30 cellular contexts compared by ENCODE assay signal in genomic region chr7:97454636-97455035, GRCh38.
"Had no signal": no experiment of that assay in that cellular context is flagged by ENCODE, and none has a peak within 500 bp of the region (broad histone marks: within the 10 kb centered on the region; RNA-seq: fewer than 3 reads in every experiment).

No MANE protein-coding gene starts in this region.

- H3K27me3 ChIP-seq: body of pancreas, esophagus muscularis mucosa, foreskin keratinocyte, gastrocnemius medialis had no signal

- H3K27ac Mint-ChIP-seq: activated B cell treated with CpG ODN at 0.5 μM for 24 hours; activated CD4-positive, alpha-beta memory T cell treated with anti-CD3 and anti-CD28 coated beads, Interleukin-2, amount 10 ng/mL, durations not matched to agents 7 days and 5 days; activated CD4-positive, alpha-beta T cell treated with anti-CD3 and anti-CD28 coated beads, Interleukin-2, amount 10 ng/mL, durations not matched to agents 7 days and 5 days; activated naive CD8-positive, alpha-beta T cell; activated T-helper 17 cell treated with anti-CD3 and anti-CD28 coated beads, Interleukin-2, amount 50 U/mL, for 72 hours; effector memory CD8-positive, alpha-beta T cell; T-helper 17 cell; T-helper 2 cell treated with Interferon-gamma antibody and Interleukin-4, amounts not matched to agents 5 μg/mL and 100 μg/mL, for 36 hours had no signal

- H3K4me1 ChIP-seq: body of pancreas, esophagus muscularis mucosa, foreskin keratinocyte, gastrocnemius medialis had no signal

- H3K27me3 Mint-ChIP-seq: activated B cell treated with CpG ODN at 0.5 μM for 24 hours; activated CD4-positive, alpha-beta memory T cell treated with anti-CD3 and anti-CD28 coated beads, Interleukin-2, amount 10 ng/mL, durations not matched to agents 7 days and 5 days; activated CD4-positive, alpha-beta T cell treated with anti-CD3 and anti-CD28 coated beads, Interleukin-2, amount 10 ng/mL, durations not matched to agents 7 days and 5 days; activated T-helper 17 cell treated with anti-CD3 and anti-CD28 coated beads, Interleukin-2, amount 50 U/mL, for 72 hours; effector memory CD8-positive, alpha-beta T cell; T-helper 17 cell had no signal

- H3K4me3 ChIP-seq: body of pancreas, esophagus muscularis mucosa, gastrocnemius medialis had no signal

- H3K36me3 ChIP-seq: esophagus muscularis mucosa, gastrocnemius medialis, WERI-Rb-1 had no signal

- H3K4me1 Mint-ChIP-seq: activated B cell treated with CpG ODN at 0.5 μM for 24 hours; activated CD4-positive, alpha-beta memory T cell treated with anti-CD3 and anti-CD28 coated beads, Interleukin-2, amount 10 ng/mL, durations not matched to agents 7 days and 5 days; activated CD4-positive, alpha-beta T cell treated with anti-CD3 and anti-CD28 coated beads, Interleukin-2, amount 10 ng/mL, durations not matched to agents 7 days and 5 days; activated T-helper 17 cell treated with anti-CD3 and anti-CD28 coated beads, Interleukin-2, amount 50 U/mL, for 72 hours; T-helper 17 cell had no signal

- DNase-seq: activated B cell treated with CpG ODN at 0.5 μM for 24 hours; activated CD4-positive, alpha-beta memory T cell treated with anti-CD3 and anti-CD28 coated beads, Interleukin-2, amount 10 ng/mL, durations not matched to agents 7 days and 5 days; activated CD4-positive, alpha-beta T cell treated with anti-CD3 and anti-CD28 coated beads for 4 hours; activated CD4-positive, alpha-beta T cell treated with anti-CD3 and anti-CD28 coated beads, Interleukin-2, amount 10 ng/mL, durations not matched to agents 7 days and 5 days; activated CD4-positive, alpha-beta T cell treated with anti-CD3 and anti-CD28 coated beads, Interleukin-2, amount 50 U/mL, for 4 hours; activated effector memory CD4-positive, alpha-beta T cell treated with Interleukin-2 at 50 U/mL for 16 hours; activated gamma-delta T cell treated with Interleukin-2 at 50 U/mL for 16 hours; activated naive CD4-positive, alpha-beta T cell treated with anti-CD3 and anti-CD28 coated beads, Interleukin-2, amount 50 U/mL, for 16 hours; activated naive CD4-positive, alpha-beta T cell treated with Interleukin-2 at 50 U/mL for 16 hours; activated T-cell treated with anti-CD3 and anti-CD28 coated beads, Interleukin-2, amount 50 U/mL, for 4 hours; amniotic stem cell; aorta; body of pancreas; caudate nucleus; cortex of kidney; dermis blood vessel endothelial cell; effector CD4-positive, alpha-beta T cell; effector memory CD8-positive, alpha-beta T cell; erythroblast; foreskin keratinocyte; gastrocnemius medialis; glutamatergic neuron; T-helper 1 cell; T-helper 17 cell; T1000; WERI-Rb-1 had no signal

- H3K4me3 Mint-ChIP-seq: activated B cell treated with CpG ODN at 0.5 μM for 24 hours; activated CD4-positive, alpha-beta memory T cell treated with anti-CD3 and anti-CD28 coated beads, Interleukin-2, amount 10 ng/mL, durations not matched to agents 7 days and 5 days; activated CD4-positive, alpha-beta T cell treated with anti-CD3 and anti-CD28 coated beads, Interleukin-2, amount 10 ng/mL, durations not matched to agents 7 days and 5 days; activated naive CD8-positive, alpha-beta T cell; activated T-cell treated with anti-CD3 and anti-CD28 coated beads, Interleukin-2, amount 50 U/mL, for 4 hours; activated T-helper 17 cell treated with anti-CD3 and anti-CD28 coated beads, Interleukin-2, amount 50 U/mL, for 72 hours; effector memory CD8-positive, alpha-beta T cell; T-helper 17 cell; T-helper 2 cell treated with Interferon-gamma antibody and Interleukin-4, amounts not matched to agents 5 μg/mL and 100 μg/mL, for 36 hours had no signal

- H3K36me3 Mint-ChIP-seq: activated naive CD8-positive, alpha-beta T cell had no signal

- H3K9me3 ChIP-seq: body of pancreas, esophagus muscularis mucosa, gastrocnemius medialis had no signal

- H3K27ac ChIP-seq: body of pancreas, esophagus muscularis mucosa, foreskin keratinocyte, gastrocnemius medialis, WERI-Rb-1 had no signal

- H3K9me3 Mint-ChIP-seq: activated B cell treated with CpG ODN at 0.5 μM for 24 hours had no signal
